In the genomic region with DNA sequence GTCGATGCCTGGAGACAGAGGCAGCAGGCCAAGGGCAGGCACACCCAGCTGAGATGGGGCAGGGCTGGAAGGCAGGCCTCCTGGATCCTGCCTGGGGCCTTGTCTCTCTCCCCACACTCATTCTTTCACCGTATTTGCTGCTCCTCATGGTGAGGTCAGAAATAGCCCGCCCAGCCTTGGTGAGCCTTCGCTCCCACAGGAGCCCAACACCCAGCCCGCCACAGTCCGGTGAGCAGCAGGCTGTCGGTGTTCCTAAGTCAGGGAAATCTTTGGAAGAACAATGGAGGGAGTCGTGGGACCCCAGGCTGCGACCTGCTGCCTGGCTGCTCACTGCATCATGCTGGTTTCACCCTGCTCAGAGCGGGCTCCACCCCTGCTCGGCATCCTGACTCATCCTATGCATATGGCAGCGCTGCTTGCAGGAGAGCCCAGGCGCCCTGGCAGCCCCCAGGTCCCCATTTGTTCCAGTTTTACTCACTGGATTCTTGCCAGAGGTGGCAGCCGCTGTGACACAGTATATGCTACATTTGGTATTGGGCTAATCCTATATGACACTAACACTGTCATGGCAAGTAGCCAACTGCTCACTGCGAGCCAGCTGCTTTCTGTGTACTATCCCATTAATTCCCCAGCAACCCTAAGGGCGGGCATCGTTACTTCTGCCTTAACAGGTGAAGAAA, we compare ENCODE assay signal across 10 cellular contexts. TPM values are rescaled to one million over a fixed set of nuclear protein-coding genes. Genes with fewer than 3 reads are reported as not detected.
DNase-seq lines count a peak whose midpoint lies in the region; ATAC-seq, FAIRE-seq and TF ChIP-seq lines count a peak whose summit lies in the region.
"Had no signal": no experiment of that assay in that cellular context is flagged by ENCODE, and none has a peak within 500 bp of the region (broad histone marks: within the 10 kb centered on the region; RNA-seq: fewer than 3 reads in every experiment).

No MANE protein-coding gene starts in this region.

- DNase-seq in A549 (ENCODE audit: low read depth in 1 of 2, low spot score in 1 of 2): no peak
- DNase-seq in LHCN-M2 (ENCODE audit: low read depth): peak; percentile 55
- peak; percentile 96 for DNase-seq in kidney tubule cell (ENCODE audit: low spot score)
- no peak for DNase-seq in mucosa of gallbladder (ENCODE audit: low spot score)
- no peak for DNase-seq in central memory CD4-positive, alpha-beta T cell
- no peak for DNase-seq in cardiac septum (ENCODE audit: low spot score)
- DNase-seq: Calu3, ovary had no signal

- peaks cover 13% of the 10 kb centered on the region for H3K4me1 ChIP-seq in A549

- no peak for TF ChIP-seq RAD21 in A549 (conservative IDR thresholded peaks at IDR 0.05 in 1 of 2, IDR thresholded peaks at IDR 0.05 in 1 of 2)

- peak; percentile 20 to 37; a peak in 3 of 6 replicates for ATAC-seq in A549
- ATAC-seq in SK-N-SH treated with all-trans-retinoic acid at 6 μM for 48 hours: peak; percentile 87
- ATAC-seq in HG03095 (IDR thresholded peaks at IDR 0.05; ENCODE audit: unreplicated experiment): no peak

- no peak for FAIRE-seq in A549 (lab: Jason Lieb, UNC)

- POLR2A ChIA-PET in A549 (lab: Yijun Ruan, JAX): no interaction called here

- WGBS in A549 (ENCODE audit: missing lambda C conversion rate): 87% methylated on average over 17 of the region's 17 CpGs

- H3K27ac ChIP-seq in A549: no peak overlapping the region; a peak in 1 of 6 replicates
- H3K27ac ChIP-seq: ovary had no signal

- no peak overlapping the region for H3K4me2 ChIP-seq in A549

- no peak overlapping the region for H3K4me3 ChIP-seq in A549
- H3K4me3 ChIP-seq: ovary had no signal

- H3K9me3 ChIP-seq in A549: no peaks in the 10 kb centered on the region
- H3K9me3 ChIP-seq: ovary had no signal

- no peak for TF ChIP-seq POLR2A in A549 (IDR thresholded peaks at IDR 0.05; ENCODE audit: low read length)

- intact Hi-C loops in cardiac septum (cut with DNase I): no loop called here

- CTCF ChIA-PET in A549 (lab: Yijun Ruan, JAX): interaction anchor here (0.7 to 2.8 kb wide), 4 partner anchors 11 to 223 kb away, joined by 3 to 20 read pairs (median 10); no protein-coding TSS in a partner anchor

- no peak for TF ChIP-seq EP300 in A549 (IDR thresholded peaks at IDR 0.05)

- no peak for TF ChIP-seq CTCF in A549 (IDR thresholded peaks at IDR 0.05)

TF ChIP-seq in A549, 52 proteins besides CTCF, POLR2A, EP300 and RAD21:
- TF ChIP-seq MAX (IDR thresholded peaks at IDR 0.05) (no peak), MAZ (IDR thresholded peaks at IDR 0.05; ENCODE audit: borderline replicate concordance, low read depth, low read length) (no peak), RFX5 (IDR thresholded peaks at IDR 0.05) (no peak), SMC3 (IDR thresholded peaks at IDR 0.05) (no peak), CHD4 (IDR thresholded peaks at IDR 0.05; ENCODE audit: borderline replicate concordance) (no peak), NR3C1 (IDR thresholded peaks at IDR 0.05) (no peak), RARB (CRISPR knock-in tag; IDR thresholded peaks at IDR 0.05) (no peak), JUN (IDR thresholded peaks at IDR 0.05) (no peak), CEBPB (IDR thresholded peaks at IDR 0.05) (no peak)
- TF ChIP-seq, protein P1, sequence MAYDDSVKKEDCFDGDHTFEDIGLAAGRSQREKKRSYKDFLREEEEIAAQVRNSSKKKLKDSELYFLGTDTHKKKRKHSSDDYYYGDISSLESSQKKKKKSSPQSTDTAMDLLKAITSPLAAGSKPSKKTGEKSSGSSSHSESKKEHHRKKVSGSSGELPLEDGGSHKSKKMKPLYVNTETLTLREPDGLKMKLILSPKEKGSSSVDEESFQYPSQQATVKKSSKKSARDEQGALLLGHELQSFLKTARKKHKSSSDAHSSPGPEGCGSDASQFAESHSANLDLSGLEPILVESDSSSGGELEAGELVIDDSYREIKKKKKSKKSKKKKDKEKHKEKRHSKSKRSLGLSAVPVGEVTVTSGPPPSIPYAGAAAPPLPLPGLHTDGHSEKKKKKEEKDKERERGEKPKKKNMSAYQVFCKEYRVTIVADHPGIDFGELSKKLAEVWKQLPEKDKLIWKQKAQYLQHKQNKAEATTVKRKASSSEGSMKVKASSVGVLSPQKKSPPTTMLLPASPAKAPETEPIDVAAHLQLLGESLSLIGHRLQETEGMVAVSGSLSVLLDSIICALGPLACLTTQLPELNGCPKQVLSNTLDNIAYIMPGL (CRISPR knock-in tag; IDR thresholded peaks at IDR 0.05; ENCODE audit: borderline replicate concordance): no peak

TF ChIP-seq in SK-N-SH treated with all-trans-retinoic acid at 6 μM for 48 hours, 23 proteins besides CTCF, POLR2A, EP300 and RAD21:
- TF ChIP-seq, protein P2, sequence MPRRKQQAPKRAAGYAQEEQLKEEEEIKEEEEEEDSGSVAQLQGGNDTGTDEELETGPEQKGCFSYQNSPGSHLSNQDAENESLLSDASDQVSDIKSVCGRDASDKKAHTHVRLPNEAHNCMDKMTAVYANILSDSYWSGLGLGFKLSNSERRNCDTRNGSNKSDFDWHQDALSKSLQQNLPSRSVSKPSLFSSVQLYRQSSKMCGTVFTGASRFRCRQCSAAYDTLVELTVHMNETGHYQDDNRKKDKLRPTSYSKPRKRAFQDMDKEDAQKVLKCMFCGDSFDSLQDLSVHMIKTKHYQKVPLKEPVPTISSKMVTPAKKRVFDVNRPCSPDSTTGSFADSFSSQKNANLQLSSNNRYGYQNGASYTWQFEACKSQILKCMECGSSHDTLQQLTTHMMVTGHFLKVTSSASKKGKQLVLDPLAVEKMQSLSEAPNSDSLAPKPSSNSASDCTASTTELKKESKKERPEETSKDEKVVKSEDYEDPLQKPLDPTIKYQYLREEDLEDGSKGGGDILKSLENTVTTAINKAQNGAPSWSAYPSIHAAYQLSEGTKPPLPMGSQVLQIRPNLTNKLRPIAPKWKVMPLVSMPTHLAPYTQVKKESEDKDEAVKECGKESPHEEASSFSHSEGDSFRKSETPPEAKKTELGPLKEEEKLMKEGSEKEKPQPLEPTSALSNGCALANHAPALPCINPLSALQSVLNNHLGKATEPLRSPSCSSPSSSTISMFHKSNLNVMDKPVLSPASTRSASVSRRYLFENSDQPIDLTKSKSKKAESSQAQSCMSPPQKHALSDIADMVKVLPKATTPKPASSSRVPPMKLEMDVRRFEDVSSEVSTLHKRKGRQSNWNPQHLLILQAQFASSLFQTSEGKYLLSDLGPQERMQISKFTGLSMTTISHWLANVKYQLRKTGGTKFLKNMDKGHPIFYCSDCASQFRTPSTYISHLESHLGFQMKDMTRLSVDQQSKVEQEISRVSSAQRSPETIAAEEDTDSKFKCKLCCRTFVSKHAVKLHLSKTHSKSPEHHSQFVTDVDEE (CRISPR knock-in tag; IDR thresholded peaks at IDR 0.05): no peak
- TF ChIP-seq TCF4 (CRISPR knock-in tag; IDR thresholded peaks at IDR 0.05; ENCODE audit: borderline replicate concordance): peak; percentile 49; the same call in 1 of the 2 replicates
- TF ChIP-seq PATZ1 (CRISPR knock-in tag; IDR thresholded peaks at IDR 0.05; ENCODE audit: borderline replicate concordance): peak; percentile 28; the same call in 1 of the 2 replicates
- peak; percentile 69 for TF ChIP-seq ZFP3 (CRISPR knock-in tag; IDR thresholded peaks at IDR 0.05)

RNA-seq across cellular contexts. Expression of gene NCS1, which starts 53.2 kb away (rescaled TPM):
- polyA plus RNA-seq in A549 (2011; rRNA removed) (19.1 and 21.9 TPM in 2 replicates), A549 (2017; fragmentation: RNase III; extraction: RNeasy Plus Mini Kit Qiagen cat#74134 plus additional on column Dnase treatment) (16.5 to 17.9 TPM (median 17.3 TPM) in 3 replicates)
- polyA plus RNA-seq in A549 (2012; cell fraction: cytosol; rRNA removed): 29.4 and 35.8 TPM in 2 replicates
- polyA plus RNA-seq in A549 (2012; cell fraction: nucleus; rRNA removed): 26.8 and 29.2 TPM in 2 replicates
- 25.3 and 28.0 TPM in 2 replicates for polyA minus RNA-seq in A549 (2011; rRNA and poly(A)+ RNA removed)
- total RNA-seq in LHCN-M2 (2014; rRNA removed) (65.1 and 70.1 TPM in 2 replicates), mucosa of gallbladder (50.3 TPM), cardiac septum (14.3 TPM)
- 59.9 TPM for polyA plus RNA-seq in LHCN-M2 (2012)

Comparison
In these comparisons a context has a peak if more than half of its experiments do, and no peak if none do; other contexts are left out.
1. DNase-seq: peak in LHCN-M2 (single experiment) and kidney tubule cell (single experiment); none in A549 (0 of 2), mucosa of gallbladder (single experiment), central memory CD4-positive, alpha-beta T cell (single experiment) and cardiac septum (single experiment).